8 cellular contexts compared by ENCODE assay signal in genomic region chr10:80453392-80453714, GRCh38. TPM values are rescaled to one million over a fixed set of nuclear protein-coding genes. Genes with fewer than 3 reads are reported as not detected.
A peak's percentile ranks its signal among the peaks of the same experiment; 100 is the strongest.
DNase-seq lines count a peak whose midpoint lies in the region; ATAC-seq and TF ChIP-seq lines count a peak whose summit lies in the region.

No MANE protein-coding gene starts in this region.

- peak overlapping the region; percentile 59 for H3K4me3 ChIP-seq in AG04450 (ENCODE audit: low read depth, low read length)
- H3K4me3 ChIP-seq in NB4 (ENCODE audit: low read depth, low read length), result peak overlapping the region; percentile 46
- peak overlapping the region; percentile 57 to 66 for H3K4me3 ChIP-seq in duodenal mucosa (ENCODE audit: low read depth in 1 of 2, low read length in 2 of 2)

- POLR2A ChIA-PET in AG04450 (lab: Yijun Ruan, JAX), result interaction anchor here (0.6 kb wide), 2 partner anchors 52 to 56 kb away, joined by 3 to 4 read pairs; no protein-coding TSS in a partner anchor

- H3K27me3 ChIP-seq in AG04450 (ENCODE audit: control insufficient read depth, insufficient read depth, low read length) (no peaks in the 10 kb centered on the region), duodenal mucosa (ENCODE audit: control insufficient read depth in 1 of 2, insufficient read depth in 2 of 2, low read length in 2 of 2) (no peaks in the 10 kb centered on the region)

- H3K36me3 ChIP-seq in duodenal mucosa (ENCODE audit: control insufficient read depth in 1 of 2, insufficient read depth in 2 of 2, low read length in 2 of 2), result no peaks in the 10 kb centered on the region

- H3K4me1 Mint-ChIP-seq in natural killer cell treated with Interleukin-12 subunit alpha and Interleukin-12 subunit beta and Interleukin-15 and Interleukin-18, amount 100 ng/mL, for 72 hours (ENCODE audit: low read depth in 2 of 2), result peaks cover 28 to 34% of the 10 kb centered on the region in 2 donors

- H3K4me3 Mint-ChIP-seq in natural killer cell treated with Interleukin-12 subunit alpha and Interleukin-12 subunit beta and Interleukin-15 and Interleukin-18, amount 100 ng/mL, for 72 hours, result peak overlapping the region; percentile 70

- H3K36me3 Mint-ChIP-seq in natural killer cell treated with Interleukin-12 subunit alpha and Interleukin-12 subunit beta and Interleukin-15 and Interleukin-18, amount 100 ng/mL, for 72 hours, result no peaks in the 10 kb centered on the region

- H3K27ac Mint-ChIP-seq in natural killer cell treated with Interleukin-12 subunit alpha and Interleukin-12 subunit beta and Interleukin-15 and Interleukin-18, amount 100 ng/mL, for 72 hours, result peak overlapping the region in 1 of 2 donors; percentile 82

- no peak for TF ChIP-seq POLR2A in NB4 (IDR thresholded peaks at IDR 0.05; ENCODE audit: extremely low read depth, insufficient read length)

- H3K9me3 ChIP-seq in AG04450 (ENCODE audit: control insufficient read depth, insufficient read depth, low read length) (no peaks in the 10 kb centered on the region; the same call in none of the 2 replicates), duodenal mucosa (ENCODE audit: control insufficient read depth in 1 of 2, low read length in 2 of 2) (peaks cover 0 to 4% of the 10 kb centered on the region in 2 donors)

- H3K27ac ChIP-seq in AG04450 (ENCODE audit: low read depth, low read length), result peak overlapping the region; percentile 68
- peak overlapping the region; percentile 41 for H3K27ac ChIP-seq in duodenal mucosa (ENCODE audit: low read depth, low read length)

- DNase-seq in AG04450 (ENCODE audit: low read depth, low spot score) (no peak), NB4 (ENCODE audit: low read depth) (no peak), G401 (ENCODE audit: low spot score) (no peak), NCI-H2029 treated with DMSO at 0.1 percent for 48 hours (lab: John Stamatoyannopoulos, UW) (no peak), ACHN (no peak)
- no peak for DNase-seq in natural killer cell treated with Interleukin-12 subunit alpha and Interleukin-12 subunit beta and Interleukin-15 and Interleukin-18, amount 100 ng/mL, for 72 hours (ENCODE audit: low spot score)

- no peak for TF ChIP-seq CTCF in AG04450 (IDR thresholded peaks at IDR 0.05; ENCODE audit: low read depth, low read length)
- TF ChIP-seq CTCF in NB4 (IDR thresholded peaks at IDR 0.05; ENCODE audit: low read depth, low read length), result no peak

- H3K27me3 Mint-ChIP-seq in natural killer cell treated with Interleukin-12 subunit alpha and Interleukin-12 subunit beta and Interleukin-15 and Interleukin-18, amount 100 ng/mL, for 72 hours, result no peaks in the 10 kb centered on the region

- no peak for ATAC-seq in natural killer cell treated with Interleukin-12 subunit alpha and Interleukin-12 subunit beta and Interleukin-15 and Interleukin-18, amount 100 ng/mL, for 72 hours
- no peak for ATAC-seq in HG03097 (IDR thresholded peaks at IDR 0.05; ENCODE audit: low FRiP score, unreplicated experiment)

- H3K9me3 Mint-ChIP-seq in natural killer cell treated with Interleukin-12 subunit alpha and Interleukin-12 subunit beta and Interleukin-15 and Interleukin-18, amount 100 ng/mL, for 72 hours, result no peaks in the 10 kb centered on the region

- peak overlapping the region; percentile 33 to 45 for H3K9ac ChIP-seq in duodenal mucosa (ENCODE audit: low read depth in 1 of 2, low read length in 2 of 2)

- in situ Hi-C loops in G401 (cut with HindIII; ENCODE audit: low sequenced_read_pairs), result no loop called here
- in situ Hi-C loops in ACHN (cut with HindIII; ENCODE audit: low pct_ligation_motif_present, low pct_unique_long_range_greater_than_20kb, low sequenced_read_pairs), result no loop called here

- H3K4me1 ChIP-seq in duodenal mucosa (ENCODE audit: control insufficient read depth in 1 of 2, insufficient read depth in 2 of 2, low read length in 2 of 2), result peaks cover 32 to 36% of the 10 kb centered on the region in 2 donors

- CTCF ChIA-PET in AG04450 (lab: Charles Lee), result interaction anchor here (0.6 to 5.5 kb wide), 8 partner anchors 9 to 210 kb away, joined by 3 to 43 read pairs (median 4); no protein-coding TSS in a partner anchor

RNA-seq across cellular contexts. Expression of gene TSPAN14, which starts 0.8 kb away (rescaled TPM):
- 27.3 and 32.5 TPM in 2 replicates for polyA plus RNA-seq in AG04450 (2011; rRNA removed)
- polyA minus RNA-seq in AG04450 (2011; rRNA and poly(A)+ RNA removed), result 24.3 and 32.1 TPM in 2 replicates
- total RNA-seq in natural killer cell treated with Interleukin-12 subunit alpha and Interleukin-12 subunit beta and Interleukin-15 and Interleukin-18, amount 100 ng/mL, for 72 hours, result 10 to 100 TPM; 56.5 to 76.6 TPM
- total RNA-seq in G401 (2014; rRNA removed; shearing (Covaris generic)), result 8.5 and 24.5 TPM in 2 replicates

RNA-seq across cellular contexts. Expression of gene PRXL2A, which starts 45.0 kb away (rescaled TPM):
- polyA plus RNA-seq in AG04450 (2011; rRNA removed), result 3.9 and 5.2 TPM in 2 replicates
- 1.0 and 1.8 TPM in 2 replicates for polyA minus RNA-seq in AG04450 (2011; rRNA and poly(A)+ RNA removed)
- total RNA-seq in natural killer cell treated with Interleukin-12 subunit alpha and Interleukin-12 subunit beta and Interleukin-15 and Interleukin-18, amount 100 ng/mL, for 72 hours, result 1 to 10 TPM; 6.4 to 9.7 TPM
- total RNA-seq in G401 (2014; rRNA removed; shearing (Covaris generic)), result 61.2 and 65.0 TPM in 2 replicates
